ENCODE assay signal across 8 cellular contexts in genomic region chr12:2004113-2004929, GRCh38. TPM values are rescaled to one million over a fixed set of nuclear protein-coding genes. Genes with fewer than 3 reads are reported as not detected.
DNase-seq lines count a peak whose midpoint lies in the region; ATAC-seq, FAIRE-seq and TF ChIP-seq lines count a peak whose summit lies in the region.

DCP1B (minus strand) TSS chr12:2004457; CDS start chr12:2004431, 26 bp downstream.

- FAIRE-seq in RCC 7860 (lab: Jason Lieb, UNC), result peak; percentile 35

- H3K4me1 ChIP-seq in KMS-11 (ENCODE audit: low read depth, poor library complexity, severe bottlenecking) (peaks cover 12% of the 10 kb centered on the region), esophagus muscularis mucosa (peaks cover 35 to 62% (median 58%) of the 10 kb centered on the region in 4 donors), muscle layer of duodenum (ENCODE audit: control insufficient read depth in 1 of 2, insufficient read depth in 2 of 2, low read length in 2 of 2) (peaks cover 9 to 16% of the 10 kb centered on the region in 2 donors)

- peak within 1 kb of the TSS; percentile 98 for H3K27ac Mint-ChIP-seq in activated T-cell treated with anti-CD3 and anti-CD28 coated beads, Interleukin-2, amount 50 U/mL, for 72 hours

- no peaks in the 10 kb centered on the region for H3K27me3 ChIP-seq in KMS-11 (ENCODE audit: insufficient read depth, low read depth)
- no peaks in the 10 kb centered on the region for H3K27me3 ChIP-seq in esophagus muscularis mucosa
- H3K27me3 ChIP-seq in muscle layer of duodenum (ENCODE audit: low read depth, low read length), result no peaks in the 10 kb centered on the region

- no peaks in the 10 kb centered on the region for H4K20me1 ChIP-seq in KMS-11 (ENCODE audit: insufficient read depth)

- H3K9me3 Mint-ChIP-seq in activated T-cell treated with anti-CD3 and anti-CD28 coated beads, Interleukin-2, amount 50 U/mL, for 72 hours, result no peaks in the 10 kb centered on the region

- TF ChIP-seq EP300 in esophagus muscularis mucosa (IDR thresholded peaks at IDR 0.05), result no peak

- no peaks in the 10 kb centered on the region for H3K9me3 ChIP-seq in esophagus muscularis mucosa
- no peaks in the 10 kb centered on the region for H3K9me3 ChIP-seq in muscle layer of duodenum (ENCODE audit: control insufficient read depth in 1 of 2, low read length in 2 of 2)

- H3K4me3 Mint-ChIP-seq in activated T-cell treated with anti-CD3 and anti-CD28 coated beads, Interleukin-2, amount 50 U/mL, for 72 hours, result peak within 1 kb of the TSS; percentile 99

- H3K4me2 ChIP-seq in KMS-11, result peak within 1 kb of the TSS; percentile 96

- peak within 1 kb of the TSS; percentile 93 for H3K9ac ChIP-seq in KMS-11

- H3K4me1 Mint-ChIP-seq in activated T-cell treated with anti-CD3 and anti-CD28 coated beads, Interleukin-2, amount 50 U/mL, for 72 hours (ENCODE audit: low read depth), result peaks cover 37% of the 10 kb centered on the region

- H3K4me3 ChIP-seq in KMS-11 (IDR thresholded peaks at IDR 0.05; ENCODE audit: insufficient read depth, low read depth, low read length) (no peak within 1 kb of the TSS), esophagus muscularis mucosa (peak within 1 kb of the TSS; percentile 91 to 96 (median 94)), muscle layer of duodenum (ENCODE audit: low read depth in 1 of 2, low read length in 2 of 2) (peak within 1 kb of the TSS; percentile 97 to 99)

- ATAC-seq in GM21723 (IDR thresholded peaks at IDR 0.05; ENCODE audit: unreplicated experiment), result peak; percentile 97
- ATAC-seq in activated T-cell treated with anti-CD3 and anti-CD28 coated beads, Interleukin-2, amount 50 U/mL, for 72 hours (replicated peaks in 1 of 2), result peak; percentile 100

- intact Hi-C loops in esophagus muscularis mucosa (cut with DNase I), result no loop called here

- peak within 1 kb of the TSS; percentile 95 for H2AFZ ChIP-seq in KMS-11 (ENCODE audit: low read depth)

- H3K36me3 Mint-ChIP-seq in activated T-cell treated with anti-CD3 and anti-CD28 coated beads, Interleukin-2, amount 50 U/mL, for 72 hours (ENCODE audit: insufficient read depth in 2 of 2), result peaks cover 6% of the 10 kb centered on the region in 2 donors

- DNase-seq in DMS79 (lab: John Stamatoyannopoulos, UW) (peak; percentile 96), RCC 7860 (ENCODE audit: low spot score) (peak; percentile 87), esophagus muscularis mucosa (ENCODE audit: extremely low spot score) (peak; percentile 99)
- peak; percentile 96 for DNase-seq in activated T-cell treated with anti-CD3 and anti-CD28 coated beads, Interleukin-2, amount 50 U/mL, for 72 hours
- DNase-seq in stimulated activated CD8-positive, alpha-beta memory T cell treated with anti-CD3 and anti-CD28 coated beads, Interleukin-7, amount 100 ng/mL, for 4 hours (ENCODE audit: low read depth in 2 of 2), result peak; percentile 88 to 93

- no peaks in the 10 kb centered on the region for H3K27me3 Mint-ChIP-seq in activated T-cell treated with anti-CD3 and anti-CD28 coated beads, Interleukin-2, amount 50 U/mL, for 72 hours (ENCODE audit: low read depth)

- TF ChIP-seq CTCF in KMS-11 (conservative IDR thresholded peaks at IDR 0.05; ENCODE audit: low read depth, low read length) (no peak), esophagus muscularis mucosa (IDR thresholded peaks at IDR 0.05) (peak in 1 of 3 experiments; percentile 32)

- peak; percentile 9 for TF ChIP-seq POLR2A in esophagus muscularis mucosa (IDR thresholded peaks at IDR 0.05; ENCODE audit: low read depth)

- H3K27ac ChIP-seq in KMS-11 (peak within 1 kb of the TSS; percentile 83), esophagus muscularis mucosa (replicated peaks in 1 of 4) (peak within 1 kb of the TSS; percentile 93 to 97 (median 96)), muscle layer of duodenum (ENCODE audit: low read length) (peak within 1 kb of the TSS; percentile 99)

- no peaks in the 10 kb centered on the region for H3K36me3 ChIP-seq in KMS-11 (ENCODE audit: insufficient read depth)
- H3K36me3 ChIP-seq in esophagus muscularis mucosa, result no peaks in the 10 kb centered on the region
- H3K36me3 ChIP-seq in muscle layer of duodenum (ENCODE audit: control insufficient read depth in 1 of 2, insufficient read depth in 2 of 2, low read length in 2 of 2), result no peaks in the 10 kb centered on the region

- peaks cover 12% of the 10 kb centered on the region; the same call in 1 of the 2 replicates for H3K79me2 ChIP-seq in KMS-11 (ENCODE audit: insufficient read depth, low read depth)

- 6% methylated on average over 26 of the region's 55 CpGs for WGBS in esophagus muscularis mucosa

RNA-seq across cellular contexts. Expression of gene DCP1B, which starts in this region (rescaled TPM):
- total RNA-seq in activated T-cell treated with anti-CD3 and anti-CD28 coated beads, Interleukin-2, amount 50 U/mL, for 72 hours, result 10 to 100 TPM; 17.6 to 19.9 TPM
- 10 to 100 TPM; 22.0 to 26.5 (median 24.4) TPM for total RNA-seq in esophagus muscularis mucosa
